In genomic region chr6:47241742-47242482, GRCh38 we compare ENCODE assay signal across 1 cellular context.
TF ChIP-seq lines count a peak whose summit lies in the region.

No MANE protein-coding gene starts in this region.

TF ChIP-seq in H1, 55 proteins besides CTCF, POLR2A, EP300 and RAD21 (continued from another document):
- TF ChIP-seq YY1 (IDR thresholded peaks at IDR 0.05; ENCODE audit: low read depth, low read length): no peak
- no peak for TF ChIP-seq CHD2 (IDR thresholded peaks at IDR 0.05; ENCODE audit: low read length)
